In genomic region chr4:176363072-176363471, GRCh38 we compare ENCODE assay signal across 14 cellular contexts. TPM values are rescaled to one million over a fixed set of nuclear protein-coding genes. Genes with fewer than 3 reads are reported as not detected.
DNase-seq lines count a peak whose midpoint lies in the region; ATAC-seq and TF ChIP-seq lines count a peak whose summit lies in the region.
"Had no signal": no experiment of that assay in that cellular context is flagged by ENCODE, and none has a peak within 500 bp of the region (broad histone marks: within the 10 kb centered on the region; RNA-seq: fewer than 3 reads in every experiment).

No MANE protein-coding gene starts in this region.

- WGBS in prostate gland: 38% methylated on average over 1 of the region's 1 CpG

- H3K27ac ChIP-seq in prostate gland (no peak overlapping the region), ascending aorta (no peak overlapping the region)
- H3K27ac ChIP-seq: esophagus muscularis mucosa, lower lobe of right lung had no signal

- H3K9me3 ChIP-seq in prostate gland (no peaks in the 10 kb centered on the region), ascending aorta (peaks cover 4 to 9% of the 10 kb centered on the region in 2 donors)

- H3K4me1 ChIP-seq in prostate gland (replicated peaks) (no peaks in the 10 kb centered on the region), ascending aorta (no peaks in the 10 kb centered on the region)
- H3K4me1 ChIP-seq: esophagus muscularis mucosa, lower lobe of right lung had no signal

- TF ChIP-seq CTCF in prostate gland (IDR thresholded peaks at IDR 0.05) (no peak), ascending aorta (IDR thresholded peaks at IDR 0.05) (no peak)

- H3K4me3 ChIP-seq in prostate gland (no peak overlapping the region), ascending aorta (no peak overlapping the region)
- H3K4me3 ChIP-seq: esophagus muscularis mucosa, lower lobe of right lung had no signal

- TF ChIP-seq POLR2A in erythroblast (IDR thresholded peaks at IDR 0.05; ENCODE audit: low read length) (no peak), prostate gland (IDR thresholded peaks at IDR 0.05) (no peak)

- DNase-seq in erythroblast (lab: John Stamatoyannopoulos, UW) (no peak), prostate gland (ENCODE audit: low spot score) (no peak), NCI-H2227 treated with DMSO at 0.1 percent for 48 hours (lab: John Stamatoyannopoulos, UW) (no peak), ascending aorta (ENCODE audit: low spot score in 2 of 2) (no peak)
- DNase-seq: activated naive CD4-positive, alpha-beta T cell treated with anti-CD3 and anti-CD28 coated beads, Interleukin-2, amount 50 U/mL, for 16 hours; CD4-positive, alpha-beta T cell; lower lobe of right lung; NCI-H1092; NCI-H524 treated with DMSO at 0.1 percent for 48 hours; T-helper 9 cell had no signal

- H3K36me3 ChIP-seq in prostate gland: no peaks in the 10 kb centered on the region
- no peaks in the 10 kb centered on the region for H3K36me3 ChIP-seq in ascending aorta
- H3K36me3 ChIP-seq: esophagus muscularis mucosa, lower lobe of right lung had no signal

- ATAC-seq in GM19328 (IDR thresholded peaks at IDR 0.05; ENCODE audit: unreplicated experiment): peak; percentile 76
- peak; percentile 87 for ATAC-seq in HG02623 (IDR thresholded peaks at IDR 0.05; ENCODE audit: unreplicated experiment)
- ATAC-seq in HG03280 (IDR thresholded peaks at IDR 0.05; ENCODE audit: unreplicated experiment): peak; percentile 73
- ATAC-seq: lower lobe of right lung had no signal

- intact Hi-C loops in prostate gland (cut with DNase I) (no loop called here), ascending aorta (cut with DNase I) (no loop called here)

- no peaks in the 10 kb centered on the region for H3K27me3 ChIP-seq in prostate gland (replicated peaks; ENCODE audit: insufficient read depth)
- H3K27me3 ChIP-seq in ascending aorta: no peaks in the 10 kb centered on the region
- H3K27me3 ChIP-seq: esophagus muscularis mucosa had no signal

RNA-seq across cellular contexts. Expression of gene SPCS3, which starts 43.3 kb away (rescaled TPM):
- 10 to 100 TPM; 41.7 to 68.4 TPM for total RNA-seq in prostate gland
- total RNA-seq in ascending aorta: 57.4 TPM
